Comparison of ENCODE assay signal across 8 cellular contexts in the genomic region with DNA sequence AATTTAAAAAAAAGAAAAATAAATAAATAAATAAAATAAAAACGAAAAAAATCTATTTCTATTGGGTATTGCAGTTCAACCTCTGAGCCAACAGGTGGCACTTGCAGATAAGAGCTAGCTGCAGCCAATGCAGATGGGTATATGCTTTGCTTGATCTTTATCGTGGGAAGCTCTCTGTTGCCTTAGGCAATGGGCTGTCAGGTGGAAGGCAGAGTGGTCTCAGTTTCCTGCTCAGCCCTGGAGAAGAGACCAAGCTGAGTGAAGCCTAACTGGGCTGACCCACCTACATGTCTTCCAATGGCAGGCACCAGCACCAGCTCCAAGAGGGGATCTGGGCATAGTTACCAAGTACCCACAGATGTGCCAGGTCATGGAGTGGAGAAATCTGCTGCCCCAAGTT.
DNase-seq lines count a peak whose midpoint lies in the region; ATAC-seq lines count a peak whose summit lies in the region.

No MANE protein-coding gene starts in this region.

- DNase-seq in CMK (ENCODE audit: low read depth) = peak; percentile 17
- DNase-seq in HCEC 1CT = peak; percentile 41
- peak; percentile 5 for DNase-seq in RPMI8226
- DNase-seq in glomerular endothelial cell (ENCODE audit: extremely low read depth, low read depth, low spot score) = peak; percentile 22
- no peak for DNase-seq in GOT3 (lab: John Stamatoyannopoulos, UW)
- DNase-seq in activated CD8-positive, alpha-beta memory T cell treated with anti-CD3 and anti-CD28 coated beads, Interleukin-2, amount 50 U/mL, for 48 hours = no peak
- DNase-seq in KG1 (lab: John Stamatoyannopoulos, UW) = no peak

- ATAC-seq in HG02852 (IDR thresholded peaks at IDR 0.05; ENCODE audit: unreplicated experiment) = no peak

Comparison
In these comparisons a context has a peak if more than half of its experiments do, and no peak if none do; other contexts are left out.
1. DNase-seq: peak in CMK (single experiment), HCEC 1CT (single experiment), RPMI8226 (single experiment) and glomerular endothelial cell (single experiment); none in GOT3 (single experiment), activated CD8-positive, alpha-beta memory T cell treated with anti-CD3 and anti-CD28 coated beads, Interleukin-2, amount 50 U/mL, for 48 hours (single experiment) and KG1 (single experiment).